ENCODE assay signal across 8 cellular contexts in the genomic region with DNA sequence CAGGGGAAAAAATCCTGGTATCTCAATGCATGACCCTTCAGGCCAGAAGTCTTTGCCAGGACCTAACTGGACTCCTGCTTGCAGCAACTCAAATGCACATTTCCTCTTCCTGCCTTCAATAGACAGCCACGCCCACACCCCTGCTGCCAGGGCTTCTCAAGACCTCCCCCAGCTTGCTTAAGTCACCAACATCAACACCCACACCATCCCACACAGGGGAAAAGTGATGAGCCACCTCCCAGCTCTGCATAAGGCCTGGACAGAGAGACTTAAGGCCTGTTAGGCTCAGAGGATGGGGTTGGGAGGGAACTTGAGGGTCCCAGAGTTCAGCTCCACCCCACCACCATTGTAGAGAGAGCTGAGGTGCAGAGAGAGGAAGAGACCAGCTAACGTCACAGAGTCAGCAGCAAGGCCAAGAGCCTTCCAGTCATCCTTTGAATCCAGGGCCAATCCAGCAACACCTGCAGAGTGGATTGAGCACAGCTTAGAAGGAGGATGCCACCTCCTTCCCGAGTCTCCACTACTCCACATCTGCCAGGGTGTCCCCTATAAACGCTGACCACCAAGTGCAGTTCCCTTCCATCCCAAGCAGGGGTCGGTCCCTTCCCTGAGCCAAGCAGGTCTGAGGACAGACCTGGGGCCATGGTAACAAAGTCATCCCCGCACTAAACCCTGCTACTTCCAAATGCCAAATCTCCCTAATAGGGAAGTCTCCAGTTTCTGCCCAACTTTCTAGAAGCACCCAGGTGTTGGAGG. TPM values are rescaled to one million over a fixed set of nuclear protein-coding genes. Genes with fewer than 3 reads are reported as not detected.
A peak's percentile ranks its signal among the peaks of the same experiment; 100 is the strongest.
DNase-seq lines count a peak whose midpoint lies in the region; ATAC-seq and TF ChIP-seq lines count a peak whose summit lies in the region.

No MANE protein-coding gene starts in this region.

- H3K9me3 Mint-ChIP-seq in glutamatergic neuron (ENCODE audit: unreplicated experiment) = peaks cover 2% of the 10 kb centered on the region

- H3K27me3 ChIP-seq in spleen (replicated peaks in 1 of 7) = no peaks in the 10 kb centered on the region

- ATAC-seq in GM19395 (IDR thresholded peaks at IDR 0.05; ENCODE audit: unreplicated experiment) = peak; percentile 52
- no peak for ATAC-seq in GM18873 (IDR thresholded peaks at IDR 0.05; ENCODE audit: low FRiP score, unreplicated experiment)

- no peak for TF ChIP-seq POLR2A in spleen (IDR thresholded peaks at IDR 0.05)

- H3K4me1 ChIP-seq in OCI-LY7 (ENCODE audit: insufficient read depth, low read length, poor library complexity, severe bottlenecking) = peaks cover 42% of the 10 kb centered on the region
- peaks cover 43 to 75% (median 56%) of the 10 kb centered on the region in 6 donors for H3K4me1 ChIP-seq in spleen

- H3K9me3 ChIP-seq in OCI-LY7 (ENCODE audit: low read length) = no peaks in the 10 kb centered on the region
- H3K9me3 ChIP-seq in spleen = no peaks in the 10 kb centered on the region

- no TSS peak for BruUV-seq in OCI-LY7 (replicated peaks; lab: Mats Ljungman, UMichigan)

- no peaks in the 10 kb centered on the region for H3K9me2 ChIP-seq in OCI-LY7 (ENCODE audit: insufficient read depth, low read length)

- peak; percentile 81 for DNase-seq in OCI-LY7 (ENCODE audit: low spot score)
- DNase-seq in activated T-helper 1 cell treated with anti-CD3 and anti-CD28 coated beads, Interleukin-2, amount 50 U/mL, for 16 hours (ENCODE audit: low read depth in 1 of 2, low spot score in 1 of 2) = peak; percentile 34 to 47
- DNase-seq in glomerular visceral epithelial cell (ENCODE audit: extremely low spot score) = peak; percentile 67
- DNase-seq in spleen = peak; percentile 93
- DNase-seq in NCI-H1694 (lab: John Stamatoyannopoulos, UW) = no peak
- DNase-seq in glutamatergic neuron = no peak

- H3K4me3 Mint-ChIP-seq in glutamatergic neuron (ENCODE audit: unreplicated experiment) = no peak overlapping the region

- TF ChIP-seq CTCF in OCI-LY7 (conservative IDR thresholded peaks at IDR 0.05; ENCODE audit: low read length) = no peak
- TF ChIP-seq CTCF in spleen (IDR thresholded peaks at IDR 0.05 in 8 of 11, conservative IDR thresholded peaks at IDR 0.05 in 3 of 11) = no peak
- TF ChIP-seq CTCF in glutamatergic neuron (IDR thresholded peaks at IDR 0.05; ENCODE audit: partially characterized antibody, unreplicated experiment) = no peak

- POLR2A ChIA-PET in OCI-LY7 (lab: Charles Lee) = interaction anchor here (0.9 kb wide), 1 partner anchor 57 kb away, joined by 6 read pairs; no protein-coding TSS in a partner anchor

- peak overlapping the region; percentile 6 for H3K4me3 ChIP-seq in OCI-LY7 (ENCODE audit: low read depth, low read length, poor library complexity, severe bottlenecking)
- H3K4me3 ChIP-seq in spleen = peak overlapping the region in 1 of 8 donors; percentile 22

- peaks cover 5% of the 10 kb centered on the region for H3K4me1 Mint-ChIP-seq in glutamatergic neuron (ENCODE audit: low read depth, unreplicated experiment)

- intact Hi-C loops in OCI-LY7 (cut with micrococcal nuclease; ENCODE audit: unreplicated experiment) = no loop called here
- intact Hi-C loops in spleen (cut with DNase I; ENCODE audit: low total_unique reads) = no loop called here

- H3K36me3 Mint-ChIP-seq in glutamatergic neuron (ENCODE audit: unreplicated experiment) = no peaks in the 10 kb centered on the region

- no peaks in the 10 kb centered on the region for H4K20me1 ChIP-seq in OCI-LY7 (ENCODE audit: insufficient read depth, low read length)

- peak overlapping the region; percentile 72 for H3K27ac ChIP-seq in OCI-LY7 (ENCODE audit: low read depth, low read length, poor library complexity, severe bottlenecking)
- H3K27ac ChIP-seq in spleen = peak overlapping the region; percentile 35 to 95 (median 84)

- no peaks in the 10 kb centered on the region for H3K27me3 Mint-ChIP-seq in glutamatergic neuron (ENCODE audit: unreplicated experiment)

- H2AFZ ChIP-seq in OCI-LY7 (ENCODE audit: low read length) = no peak overlapping the region

- no peaks in the 10 kb centered on the region for H3K79me2 ChIP-seq in OCI-LY7 (ENCODE audit: insufficient read depth, low read depth, low read length)

- peak overlapping the region; percentile 54 for H3K4me2 ChIP-seq in OCI-LY7 (ENCODE audit: low read length)

- CTCF ChIA-PET in OCI-LY7 (lab: Charles Lee; ENCODE audit: unreplicated experiment) = no interaction called here

- H3K36me3 ChIP-seq in OCI-LY7 (ENCODE audit: insufficient read depth, low read length) (peaks cover 43% of the 10 kb centered on the region), spleen (peaks cover 0 to 43% (median 2%) of the 10 kb centered on the region in 6 donors)

- H3K27ac Mint-ChIP-seq in glutamatergic neuron (ENCODE audit: unreplicated experiment) = no peak overlapping the region

- WGBS in spleen, 5 donors = 55 to 64% (median 61%) methylated on average over 6 of the region's 6 CpGs

RNA-seq across cellular contexts. Expression of a gene that starts 50.0 kb away (rescaled TPM):
- total RNA-seq in OCI-LY7 (2014; rRNA removed; shearing (Covaris generic)) = 75.1 and 78.5 TPM in 2 replicates
- total RNA-seq in OCI-LY7 (2022) = 88.0 and 93.6 TPM in 2 replicates
- 10 to 100 TPM; 32.3 to 56.2 (median 46.5) TPM for total RNA-seq in spleen
- polyA plus RNA-seq in spleen = 10 to 100 TPM; 20.8 to 25.5 (median 24.5) TPM
- 64.3 TPM for total RNA-seq in glutamatergic neuron (ENCODE audit: unreplicated experiment)

Comparison
In these comparisons a context has a peak if more than half of its experiments do, and no peak if none do; other contexts are left out.
1. DNase-seq: peak in OCI-LY7 (single experiment), activated T-helper 1 cell treated with anti-CD3 and anti-CD28 coated beads, Interleukin-2, amount 50 U/mL, for 16 hours (2 of 2), glomerular visceral epithelial cell (single experiment) and spleen (single experiment); none in NCI-H1694 (single experiment) and glutamatergic neuron (single experiment).